In genomic region chr12:46167412-46167811, GRCh38 we compare ENCODE assay signal across 23 cellular contexts.
DNase-seq lines count a peak whose midpoint lies in the region; ATAC-seq, FAIRE-seq and TF ChIP-seq lines count a peak whose summit lies in the region.
"Had no signal": no experiment of that assay in that cellular context is flagged by ENCODE, and none has a peak within 500 bp of the region (broad histone marks: within the 10 kb centered on the region; RNA-seq: fewer than 3 reads in every experiment).

No MANE protein-coding gene starts in this region.

- no peaks in the 10 kb centered on the region for H3K9me3 ChIP-seq in CD8-positive, alpha-beta T cell (ENCODE audit: low read length)
- no peaks in the 10 kb centered on the region for H3K9me3 ChIP-seq in kidney (ENCODE audit: control insufficient read depth in 1 of 2, low read length in 2 of 2)

- no peaks in the 10 kb centered on the region for H3K27me3 ChIP-seq in CD8-positive, alpha-beta T cell (ENCODE audit: insufficient read depth, low read length)
- H3K27me3 ChIP-seq: BLaER1 had no signal

- intact Hi-C loops in activated CD8-positive, alpha-beta T cell treated with anti-CD3 and anti-CD28 coated beads for 36 hours (cut with micrococcal nuclease) = no loop called here
- intact Hi-C loops in CD8-positive, alpha-beta T cell (cut with DNase I, micrococcal nuclease) = no loop called here
- intact Hi-C loops in kidney (cut with DNase I) = no loop called here

- no peaks in the 10 kb centered on the region for H3K36me3 ChIP-seq in CD8-positive, alpha-beta T cell (ENCODE audit: insufficient read depth, low read length)
- no peaks in the 10 kb centered on the region for H3K36me3 ChIP-seq in kidney (ENCODE audit: control insufficient read depth in 1 of 2, insufficient read depth in 2 of 2, low read length in 2 of 2)
- H3K36me3 ChIP-seq: BLaER1 had no signal

- H3K36me3 Mint-ChIP-seq in activated CD8-positive, alpha-beta T cell treated with anti-CD3 and anti-CD28 coated beads for 36 hours (ENCODE audit: low read depth) = no peaks in the 10 kb centered on the region
- H3K36me3 Mint-ChIP-seq in activated CD8-positive, alpha-beta T cell treated with anti-CD3 and anti-CD28 coated beads, Interleukin-2, amount 10 ng/mL, durations not matched to agents 7 days and 5 days (ENCODE audit: low read depth) = no peaks in the 10 kb centered on the region
- H3K36me3 Mint-ChIP-seq in CD8-positive, alpha-beta T cell = peaks cover 2% of the 10 kb centered on the region

- TF ChIP-seq CTCF in activated CD8-positive, alpha-beta T cell treated with anti-CD3 and anti-CD28 coated beads for 36 hours (IDR thresholded peaks at IDR 0.05) = no peak
- no peak for TF ChIP-seq CTCF in CD8-positive, alpha-beta T cell (IDR thresholded peaks at IDR 0.05)
- TF ChIP-seq CTCF in kidney (IDR thresholded peaks at IDR 0.05; ENCODE audit: borderline replicate concordance, extremely low read depth, insufficient read depth) = no peak

- no peak overlapping the region for H3K27ac ChIP-seq in CD8-positive, alpha-beta T cell (ENCODE audit: low read depth, low read length)
- no peak overlapping the region for H3K27ac ChIP-seq in kidney (ENCODE audit: low read depth in 2 of 2, low read length in 2 of 2)
- H3K27ac ChIP-seq: 22Rv1, BLaER1, C4-2B had no signal

- H3K4me1 ChIP-seq in CD8-positive, alpha-beta T cell (ENCODE audit: insufficient read depth, low read length) = no peaks in the 10 kb centered on the region
- H3K4me1 ChIP-seq in kidney (ENCODE audit: control insufficient read depth in 1 of 2, insufficient read depth in 1 of 2, low read depth in 1 of 2, low read length in 2 of 2) = no peaks in the 10 kb centered on the region
- H3K4me1 ChIP-seq: BLaER1 had no signal

- no peak overlapping the region for H3K27ac Mint-ChIP-seq in activated CD8-positive, alpha-beta T cell treated with anti-CD3 and anti-CD28 coated beads for 36 hours
- H3K27ac Mint-ChIP-seq in activated CD8-positive, alpha-beta T cell treated with anti-CD3 and anti-CD28 coated beads, Interleukin-2, amount 10 ng/mL, durations not matched to agents 7 days and 5 days = no peak overlapping the region
- H3K27ac Mint-ChIP-seq in CD8-positive, alpha-beta T cell = no peak overlapping the region
- H3K27ac Mint-ChIP-seq: B cell; CD8-positive, alpha-beta memory T cell; GM23338; H9 had no signal

- no peak overlapping the region for H3K4me3 Mint-ChIP-seq in activated CD8-positive, alpha-beta T cell treated with anti-CD3 and anti-CD28 coated beads for 36 hours
- no peak overlapping the region for H3K4me3 Mint-ChIP-seq in activated CD8-positive, alpha-beta T cell treated with anti-CD3 and anti-CD28 coated beads, Interleukin-2, amount 10 ng/mL, durations not matched to agents 7 days and 5 days
- H3K4me3 Mint-ChIP-seq in CD8-positive, alpha-beta T cell = no peak overlapping the region
- H3K4me3 Mint-ChIP-seq: B cell; CD4-positive, CD25-positive, alpha-beta regulatory T cell; CD8-positive, alpha-beta memory T cell; GM23338; H9 had no signal

- DNase-seq in activated CD8-positive, alpha-beta T cell treated with anti-CD3 and anti-CD28 coated beads for 36 hours = no peak
- DNase-seq in activated CD8-positive, alpha-beta T cell treated with anti-CD3 and anti-CD28 coated beads, Interleukin-2, amount 10 ng/mL, durations not matched to agents 7 days and 5 days = no peak
- DNase-seq in CD8-positive, alpha-beta T cell = no peak
- DNase-seq in astrocyte of the hippocampus (ENCODE audit: low read depth, low spot score) (peak; percentile 60), kidney (no peak), KG1 (lab: John Stamatoyannopoulos, UW) (no peak)
- DNase-seq: CD4-positive, CD25-positive, alpha-beta regulatory T cell; CD8-positive, alpha-beta memory T cell; DMS 273 treated with DMSO at 0.1 percent for 48 hours; DMS79; EL; GDM1; H9 had no signal

- no peak overlapping the region for H3K9ac ChIP-seq in kidney (ENCODE audit: low read length in 2 of 2)
- H3K9ac ChIP-seq: BLaER1 had no signal

- ATAC-seq in activated CD8-positive, alpha-beta T cell treated with anti-CD3 and anti-CD28 coated beads for 36 hours = peak; percentile 56
- ATAC-seq in activated CD8-positive, alpha-beta T cell treated with anti-CD3 and anti-CD28 coated beads, Interleukin-2, amount 10 ng/mL, durations not matched to agents 7 days and 5 days = no peak
- ATAC-seq in CD8-positive, alpha-beta T cell = peak; percentile 36
- ATAC-seq: GM23338, HCT116 had no signal

- CTCF ChIA-PET in activated CD8-positive, alpha-beta T cell treated with anti-CD3 and anti-CD28 coated beads for 36 hours (lab: Charles Lee) = interaction anchor here (1.5 kb wide), 1 partner anchor 13 kb away, joined by 4 read pairs; no protein-coding TSS in a partner anchor
- CTCF ChIA-PET in activated CD8-positive, alpha-beta T cell treated with anti-CD3 and anti-CD28 coated beads, Interleukin-2, amount 10 ng/mL, durations not matched to agents 7 days and 5 days (lab: Charles Lee) = interaction anchor here (0.8 kb wide), 1 partner anchor 43 kb away, joined by 3 read pairs; no protein-coding TSS in a partner anchor
- CTCF ChIA-PET in CD8-positive, alpha-beta T cell (lab: Charles Lee) = interaction anchor here (1.9 kb wide), 2 partner anchors 43 to 135 kb away, joined by 5 to 6 read pairs; no protein-coding TSS in a partner anchor

- H3K27me3 Mint-ChIP-seq in activated CD8-positive, alpha-beta T cell treated with anti-CD3 and anti-CD28 coated beads for 36 hours = no peaks in the 10 kb centered on the region
- H3K27me3 Mint-ChIP-seq in activated CD8-positive, alpha-beta T cell treated with anti-CD3 and anti-CD28 coated beads, Interleukin-2, amount 10 ng/mL, durations not matched to agents 7 days and 5 days (ENCODE audit: low read depth) = no peaks in the 10 kb centered on the region
- no peaks in the 10 kb centered on the region for H3K27me3 Mint-ChIP-seq in CD8-positive, alpha-beta T cell (ENCODE audit: low read depth)
- H3K27me3 Mint-ChIP-seq: B cell; CD8-positive, alpha-beta memory T cell had no signal

- peaks cover 2% of the 10 kb centered on the region for H3K4me1 Mint-ChIP-seq in activated CD8-positive, alpha-beta T cell treated with anti-CD3 and anti-CD28 coated beads for 36 hours (ENCODE audit: low read depth)
- no peaks in the 10 kb centered on the region for H3K4me1 Mint-ChIP-seq in activated CD8-positive, alpha-beta T cell treated with anti-CD3 and anti-CD28 coated beads, Interleukin-2, amount 10 ng/mL, durations not matched to agents 7 days and 5 days (ENCODE audit: low read depth)
- H3K4me1 Mint-ChIP-seq in CD8-positive, alpha-beta T cell (ENCODE audit: low read depth) = peaks cover 2% of the 10 kb centered on the region
- H3K4me1 Mint-ChIP-seq: CD8-positive, alpha-beta memory T cell; GM23338; H9 had no signal

- FAIRE-seq in kidney (lab: Jason Lieb, UNC) = no peak
- FAIRE-seq: A204.1, D721Med, GM12891, GM18507 had no signal

- POLR2A ChIA-PET in activated CD8-positive, alpha-beta T cell treated with anti-CD3 and anti-CD28 coated beads for 36 hours (lab: Charles Lee) = interaction anchor here (0.7 kb wide), 1 partner anchor 99 kb away, joined by 3 read pairs; no protein-coding TSS in a partner anchor
- POLR2A ChIA-PET in activated CD8-positive, alpha-beta T cell treated with anti-CD3 and anti-CD28 coated beads, Interleukin-2, amount 10 ng/mL, durations not matched to agents 7 days and 5 days (lab: Charles Lee) = no interaction called here
- POLR2A ChIA-PET in CD8-positive, alpha-beta T cell (lab: Charles Lee) = interaction anchor here (1.2 kb wide), 1 partner anchor 203 kb away, joined by 3 read pairs; no protein-coding TSS in a partner anchor

- H3K4me3 ChIP-seq in CD8-positive, alpha-beta T cell (ENCODE audit: low read depth, low read length) = no peak overlapping the region
- H3K4me3 ChIP-seq in kidney (ENCODE audit: low read length in 2 of 2) = no peak overlapping the region
- H3K4me3 ChIP-seq: BLaER1, GM23338 had no signal

- H3K9me3 Mint-ChIP-seq in activated CD8-positive, alpha-beta T cell treated with anti-CD3 and anti-CD28 coated beads for 36 hours = peaks cover 5% of the 10 kb centered on the region
- H3K9me3 Mint-ChIP-seq in activated CD8-positive, alpha-beta T cell treated with anti-CD3 and anti-CD28 coated beads, Interleukin-2, amount 10 ng/mL, durations not matched to agents 7 days and 5 days (ENCODE audit: insufficient read depth) = no peaks in the 10 kb centered on the region
- H3K9me3 Mint-ChIP-seq in CD8-positive, alpha-beta T cell = peaks cover 5% of the 10 kb centered on the region
- H3K9me3 Mint-ChIP-seq: GM23338, H9 had no signal
